Comparison of ENCODE assay signal across 8 cellular contexts in genomic region chr14:22561661-22562579, GRCh38. TPM values are rescaled to one million over a fixed set of nuclear protein-coding genes. Genes with fewer than 3 reads are reported as not detected.
A peak's percentile ranks its signal among the peaks of the same experiment; 100 is the strongest.
DNase-seq lines count a peak whose midpoint lies in the region; ATAC-seq and TF ChIP-seq lines count a peak whose summit lies in the region.

No MANE protein-coding gene starts in this region.

- ATAC-seq in GM21367 (IDR thresholded peaks at IDR 0.05; ENCODE audit: unreplicated experiment): no peak

- peaks cover 14% of the 10 kb centered on the region for H3K36me3 Mint-ChIP-seq in nephron progenitor cell (ENCODE audit: low read depth)

- CTCF ChIA-PET in GM10248 (lab: Yijun Ruan, JAX): interaction anchor here (0.7 to 5.6 kb wide), 15 partner anchors 7 to 311 kb away, joined by 3 to 136 read pairs (median 3); partner anchors contain the start of gene DAD1

- TF ChIP-seq CTCF in GM10248 (IDR thresholded peaks at IDR 0.05; ENCODE audit: control extremely low read depth, extremely low read depth, low read depth, missing control alignments) (no peak), nephron progenitor cell (IDR thresholded peaks at IDR 0.05) (no peak)

- H3K4me1 Mint-ChIP-seq in nephron progenitor cell: peaks cover 55% of the 10 kb centered on the region

- peak overlapping the region; percentile 70 for H3K27ac Mint-ChIP-seq in nephron progenitor cell

- no peaks in the 10 kb centered on the region for H3K9me3 Mint-ChIP-seq in nephron progenitor cell

- POLR2A ChIA-PET in GM10248 (lab: Yijun Ruan, JAX): interaction anchor here (0.9 kb wide), 1 partner anchor 298 kb away, joined by 3 read pairs; no protein-coding TSS in a partner anchor

- H3K4me3 Mint-ChIP-seq in nephron progenitor cell: no peak overlapping the region

- peak; percentile 24 for DNase-seq in GM10248 (ENCODE audit: extremely low spot score)
- peak; percentile 93 for DNase-seq in SIG-M5 (lab: John Stamatoyannopoulos, UW)
- DNase-seq in activated naive CD4-positive, alpha-beta T cell treated with Interleukin-2 at 50 U/mL for 16 hours: peak; percentile 74
- DNase-seq in nephron progenitor cell: no peak
- DNase-seq in glomerular visceral epithelial cell (ENCODE audit: extremely low spot score): no peak
- no peak for DNase-seq in H4 (ENCODE audit: low spot score)
- no peak for DNase-seq in HCEC 1CT

- H3K27me3 Mint-ChIP-seq in nephron progenitor cell (ENCODE audit: low read depth, poor library complexity): peaks cover 4% of the 10 kb centered on the region

RNA-seq across cellular contexts. Expression of gene DAD1, which starts 27.1 kb away (rescaled TPM):
- total RNA-seq in H4 (2014; rRNA removed; shearing (Covaris generic)): 585 and 634 TPM in 2 replicates

RNA-seq across cellular contexts. Expression of gene ABHD4, which starts 36.2 kb away (rescaled TPM):
- total RNA-seq in H4 (2014; rRNA removed; shearing (Covaris generic)): 31.9 and 34.2 TPM in 2 replicates

Comparison
In these comparisons a context has a peak if more than half of its experiments do, and no peak if none do; other contexts are left out.
1. DNase-seq: peak in GM10248 (single experiment), SIG-M5 (single experiment) and activated naive CD4-positive, alpha-beta T cell treated with Interleukin-2 at 50 U/mL for 16 hours (single experiment); none in nephron progenitor cell (single experiment), glomerular visceral epithelial cell (single experiment), H4 (single experiment) and HCEC 1CT (single experiment).